Comparison of ENCODE assay signal across 1 cellular context in the genomic region with DNA sequence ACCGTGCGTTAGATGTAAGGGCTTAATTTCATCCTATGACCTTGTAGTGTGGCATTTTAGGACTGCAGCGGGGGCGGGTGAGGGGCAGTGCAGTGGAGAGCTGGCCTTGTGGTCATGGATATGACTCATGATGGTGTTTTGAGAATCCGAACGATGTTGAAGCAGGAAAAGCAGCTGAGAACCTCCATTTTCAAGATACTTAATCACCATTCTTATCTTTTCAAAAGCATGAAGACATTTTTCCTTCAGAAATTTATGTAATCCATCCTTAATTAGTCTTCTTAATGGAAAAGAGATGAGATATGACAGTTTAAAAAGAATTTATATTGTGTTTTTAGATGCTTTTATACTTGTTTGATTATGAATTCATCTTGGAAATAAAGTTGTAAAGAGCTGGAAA.
A peak's percentile ranks its signal among the peaks of the same experiment; 100 is the strongest.
TF ChIP-seq lines count a peak whose summit lies in the region.

No MANE protein-coding gene starts in this region.

TF ChIP-seq in K562, 482 proteins besides CTCF, POLR2A, EP300 and RAD21:
- TF ChIP-seq TEAD4 (IDR thresholded peaks at IDR 0.05; ENCODE audit: low read length) = no peak
- no peak for TF ChIP-seq TEAD4 (CRISPR knock-in tag; IDR thresholded peaks at IDR 0.05; ENCODE audit: borderline replicate concordance)
- TF ChIP-seq MCM3 (IDR thresholded peaks at IDR 0.05) = no peak
- TF ChIP-seq KLF1 (tag; IDR thresholded peaks at IDR 0.05) = no peak
- peak; percentile 82 for TF ChIP-seq EGR1 (conservative IDR thresholded peaks at IDR 0.05)
- TF ChIP-seq, protein P1, sequence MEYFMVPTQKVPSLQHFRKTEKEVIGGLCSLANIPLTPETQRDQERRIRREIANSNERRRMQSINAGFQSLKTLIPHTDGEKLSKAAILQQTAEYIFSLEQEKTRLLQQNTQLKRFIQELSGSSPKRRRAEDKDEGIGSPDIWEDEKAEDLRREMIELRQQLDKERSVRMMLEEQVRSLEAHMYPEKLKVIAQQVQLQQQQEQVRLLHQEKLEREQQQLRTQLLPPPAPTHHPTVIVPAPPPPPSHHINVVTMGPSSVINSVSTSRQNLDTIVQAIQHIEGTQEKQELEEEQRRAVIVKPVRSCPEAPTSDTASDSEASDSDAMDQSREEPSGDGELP (CRISPR knock-in tag; IDR thresholded peaks at IDR 0.05; ENCODE audit: borderline replicate concordance) = peak; percentile 50
- TF ChIP-seq, protein P2, sequence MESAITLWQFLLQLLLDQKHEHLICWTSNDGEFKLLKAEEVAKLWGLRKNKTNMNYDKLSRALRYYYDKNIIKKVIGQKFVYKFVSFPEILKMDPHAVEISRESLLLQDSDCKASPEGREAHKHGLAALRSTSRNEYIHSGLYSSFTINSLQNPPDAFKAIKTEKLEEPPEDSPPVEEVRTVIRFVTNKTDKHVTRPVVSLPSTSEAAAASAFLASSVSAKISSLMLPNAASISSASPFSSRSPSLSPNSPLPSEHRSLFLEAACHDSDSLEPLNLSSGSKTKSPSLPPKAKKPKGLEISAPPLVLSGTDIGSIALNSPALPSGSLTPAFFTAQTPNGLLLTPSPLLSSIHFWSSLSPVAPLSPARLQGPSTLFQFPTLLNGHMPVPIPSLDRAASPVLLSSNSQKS (CRISPR knock-in tag; IDR thresholded peaks at IDR 0.05) = no peak
- no peak for TF ChIP-seq ZNF696 (CRISPR knock-in tag; conservative IDR thresholded peaks at IDR 0.05)
- TF ChIP-seq JUN (IDR thresholded peaks at IDR 0.05; ENCODE audit: borderline replicate concordance, low read depth, low read length) = peak; percentile 80
- no peak for TF ChIP-seq JUN (CRISPR knock-in tag; IDR thresholded peaks at IDR 0.05; ENCODE audit: borderline replicate concordance)
- no peak for TF ChIP-seq BACH1 (tag; IDR thresholded peaks at IDR 0.05)
- TF ChIP-seq, protein P3, sequence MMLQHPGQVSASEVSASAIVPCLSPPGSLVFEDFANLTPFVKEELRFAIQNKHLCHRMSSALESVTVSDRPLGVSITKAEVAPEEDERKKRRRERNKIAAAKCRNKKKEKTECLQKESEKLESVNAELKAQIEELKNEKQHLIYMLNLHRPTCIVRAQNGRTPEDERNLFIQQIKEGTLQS (IDR thresholded peaks at IDR 0.05) = peak; percentile 81
- TF ChIP-seq, protein P3 (CRISPR knock-in tag; conservative IDR thresholded peaks at IDR 0.05) = no peak
- TF ChIP-seq DPF2 (IDR thresholded peaks at IDR 0.05) = peak; percentile 63
- TF ChIP-seq POLR2AphosphoS2 (IDR thresholded peaks at IDR 0.05; ENCODE audit: low read length) = no peak
- no peak for TF ChIP-seq ZNF586 (CRISPR knock-in tag; conservative IDR thresholded peaks at IDR 0.05)
- TF ChIP-seq JUND (IDR thresholded peaks at IDR 0.05; ENCODE audit: borderline replicate concordance, low read depth, low read length) = peak; percentile 90
- peak; percentile 70; the same call in 1 of the 3 replicates for TF ChIP-seq JUND (tag; IDR thresholded peaks at IDR 0.05; ENCODE audit: borderline replicate concordance, low read depth, low read length)
- no peak for TF ChIP-seq GABPB1 (CRISPR knock-in tag; IDR thresholded peaks at IDR 0.05)
- TF ChIP-seq SAFB2 (IDR thresholded peaks at IDR 0.05; ENCODE audit: borderline replicate concordance, low read depth, low read length, severe bottlenecking) = no peak
- no peak for TF ChIP-seq ESRRB (CRISPR knock-in tag; IDR thresholded peaks at IDR 0.05; ENCODE audit: borderline replicate concordance)
- TF ChIP-seq ZFP1 (CRISPR knock-in tag; IDR thresholded peaks at IDR 0.05) = no peak
- TF ChIP-seq, protein P4, sequence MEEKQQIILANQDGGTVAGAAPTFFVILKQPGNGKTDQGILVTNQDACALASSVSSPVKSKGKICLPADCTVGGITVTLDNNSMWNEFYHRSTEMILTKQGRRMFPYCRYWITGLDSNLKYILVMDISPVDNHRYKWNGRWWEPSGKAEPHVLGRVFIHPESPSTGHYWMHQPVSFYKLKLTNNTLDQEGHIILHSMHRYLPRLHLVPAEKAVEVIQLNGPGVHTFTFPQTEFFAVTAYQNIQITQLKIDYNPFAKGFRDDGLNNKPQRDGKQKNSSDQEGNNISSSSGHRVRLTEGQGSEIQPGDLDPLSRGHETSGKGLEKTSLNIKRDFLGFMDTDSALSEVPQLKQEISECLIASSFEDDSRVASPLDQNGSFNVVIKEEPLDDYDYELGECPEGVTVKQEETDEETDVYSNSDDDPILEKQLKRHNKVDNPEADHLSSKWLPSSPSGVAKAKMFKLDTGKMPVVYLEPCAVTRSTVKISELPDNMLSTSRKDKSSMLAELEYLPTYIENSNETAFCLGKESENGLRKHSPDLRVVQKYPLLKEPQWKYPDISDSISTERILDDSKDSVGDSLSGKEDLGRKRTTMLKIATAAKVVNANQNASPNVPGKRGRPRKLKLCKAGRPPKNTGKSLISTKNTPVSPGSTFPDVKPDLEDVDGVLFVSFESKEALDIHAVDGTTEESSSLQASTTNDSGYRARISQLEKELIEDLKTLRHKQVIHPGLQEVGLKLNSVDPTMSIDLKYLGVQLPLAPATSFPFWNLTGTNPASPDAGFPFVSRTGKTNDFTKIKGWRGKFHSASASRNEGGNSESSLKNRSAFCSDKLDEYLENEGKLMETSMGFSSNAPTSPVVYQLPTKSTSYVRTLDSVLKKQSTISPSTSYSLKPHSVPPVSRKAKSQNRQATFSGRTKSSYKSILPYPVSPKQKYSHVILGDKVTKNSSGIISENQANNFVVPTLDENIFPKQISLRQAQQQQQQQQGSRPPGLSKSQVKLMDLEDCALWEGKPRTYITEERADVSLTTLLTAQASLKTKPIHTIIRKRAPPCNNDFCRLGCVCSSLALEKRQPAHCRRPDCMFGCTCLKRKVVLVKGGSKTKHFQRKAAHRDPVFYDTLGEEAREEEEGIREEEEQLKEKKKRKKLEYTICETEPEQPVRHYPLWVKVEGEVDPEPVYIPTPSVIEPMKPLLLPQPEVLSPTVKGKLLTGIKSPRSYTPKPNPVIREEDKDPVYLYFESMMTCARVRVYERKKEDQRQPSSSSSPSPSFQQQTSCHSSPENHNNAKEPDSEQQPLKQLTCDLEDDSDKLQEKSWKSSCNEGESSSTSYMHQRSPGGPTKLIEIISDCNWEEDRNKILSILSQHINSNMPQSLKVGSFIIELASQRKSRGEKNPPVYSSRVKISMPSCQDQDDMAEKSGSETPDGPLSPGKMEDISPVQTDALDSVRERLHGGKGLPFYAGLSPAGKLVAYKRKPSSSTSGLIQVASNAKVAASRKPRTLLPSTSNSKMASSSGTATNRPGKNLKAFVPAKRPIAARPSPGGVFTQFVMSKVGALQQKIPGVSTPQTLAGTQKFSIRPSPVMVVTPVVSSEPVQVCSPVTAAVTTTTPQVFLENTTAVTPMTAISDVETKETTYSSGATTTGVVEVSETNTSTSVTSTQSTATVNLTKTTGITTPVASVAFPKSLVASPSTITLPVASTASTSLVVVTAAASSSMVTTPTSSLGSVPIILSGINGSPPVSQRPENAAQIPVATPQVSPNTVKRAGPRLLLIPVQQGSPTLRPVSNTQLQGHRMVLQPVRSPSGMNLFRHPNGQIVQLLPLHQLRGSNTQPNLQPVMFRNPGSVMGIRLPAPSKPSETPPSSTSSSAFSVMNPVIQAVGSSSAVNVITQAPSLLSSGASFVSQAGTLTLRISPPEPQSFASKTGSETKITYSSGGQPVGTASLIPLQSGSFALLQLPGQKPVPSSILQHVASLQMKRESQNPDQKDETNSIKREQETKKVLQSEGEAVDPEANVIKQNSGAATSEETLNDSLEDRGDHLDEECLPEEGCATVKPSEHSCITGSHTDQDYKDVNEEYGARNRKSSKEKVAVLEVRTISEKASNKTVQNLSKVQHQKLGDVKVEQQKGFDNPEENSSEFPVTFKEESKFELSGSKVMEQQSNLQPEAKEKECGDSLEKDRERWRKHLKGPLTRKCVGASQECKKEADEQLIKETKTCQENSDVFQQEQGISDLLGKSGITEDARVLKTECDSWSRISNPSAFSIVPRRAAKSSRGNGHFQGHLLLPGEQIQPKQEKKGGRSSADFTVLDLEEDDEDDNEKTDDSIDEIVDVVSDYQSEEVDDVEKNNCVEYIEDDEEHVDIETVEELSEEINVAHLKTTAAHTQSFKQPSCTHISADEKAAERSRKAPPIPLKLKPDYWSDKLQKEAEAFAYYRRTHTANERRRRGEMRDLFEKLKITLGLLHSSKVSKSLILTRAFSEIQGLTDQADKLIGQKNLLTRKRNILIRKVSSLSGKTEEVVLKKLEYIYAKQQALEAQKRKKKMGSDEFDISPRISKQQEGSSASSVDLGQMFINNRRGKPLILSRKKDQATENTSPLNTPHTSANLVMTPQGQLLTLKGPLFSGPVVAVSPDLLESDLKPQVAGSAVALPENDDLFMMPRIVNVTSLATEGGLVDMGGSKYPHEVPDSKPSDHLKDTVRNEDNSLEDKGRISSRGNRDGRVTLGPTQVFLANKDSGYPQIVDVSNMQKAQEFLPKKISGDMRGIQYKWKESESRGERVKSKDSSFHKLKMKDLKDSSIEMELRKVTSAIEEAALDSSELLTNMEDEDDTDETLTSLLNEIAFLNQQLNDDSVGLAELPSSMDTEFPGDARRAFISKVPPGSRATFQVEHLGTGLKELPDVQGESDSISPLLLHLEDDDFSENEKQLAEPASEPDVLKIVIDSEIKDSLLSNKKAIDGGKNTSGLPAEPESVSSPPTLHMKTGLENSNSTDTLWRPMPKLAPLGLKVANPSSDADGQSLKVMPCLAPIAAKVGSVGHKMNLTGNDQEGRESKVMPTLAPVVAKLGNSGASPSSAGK (IDR thresholded peaks at IDR 0.05) = no peak
- TF ChIP-seq, protein P5, sequence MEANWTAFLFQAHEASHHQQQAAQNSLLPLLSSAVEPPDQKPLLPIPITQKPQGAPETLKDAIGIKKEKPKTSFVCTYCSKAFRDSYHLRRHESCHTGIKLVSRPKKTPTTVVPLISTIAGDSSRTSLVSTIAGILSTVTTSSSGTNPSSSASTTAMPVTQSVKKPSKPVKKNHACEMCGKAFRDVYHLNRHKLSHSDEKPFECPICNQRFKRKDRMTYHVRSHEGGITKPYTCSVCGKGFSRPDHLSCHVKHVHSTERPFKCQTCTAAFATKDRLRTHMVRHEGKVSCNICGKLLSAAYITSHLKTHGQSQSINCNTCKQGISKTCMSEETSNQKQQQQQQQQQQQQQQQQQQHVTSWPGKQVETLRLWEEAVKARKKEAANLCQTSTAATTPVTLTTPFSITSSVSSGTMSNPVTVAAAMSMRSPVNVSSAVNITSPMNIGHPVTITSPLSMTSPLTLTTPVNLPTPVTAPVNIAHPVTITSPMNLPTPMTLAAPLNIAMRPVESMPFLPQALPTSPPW (CRISPR knock-in tag; IDR thresholded peaks at IDR 0.05) = peak; percentile 38; the same call in 1 of the 2 replicates
- TF ChIP-seq, protein P6, sequence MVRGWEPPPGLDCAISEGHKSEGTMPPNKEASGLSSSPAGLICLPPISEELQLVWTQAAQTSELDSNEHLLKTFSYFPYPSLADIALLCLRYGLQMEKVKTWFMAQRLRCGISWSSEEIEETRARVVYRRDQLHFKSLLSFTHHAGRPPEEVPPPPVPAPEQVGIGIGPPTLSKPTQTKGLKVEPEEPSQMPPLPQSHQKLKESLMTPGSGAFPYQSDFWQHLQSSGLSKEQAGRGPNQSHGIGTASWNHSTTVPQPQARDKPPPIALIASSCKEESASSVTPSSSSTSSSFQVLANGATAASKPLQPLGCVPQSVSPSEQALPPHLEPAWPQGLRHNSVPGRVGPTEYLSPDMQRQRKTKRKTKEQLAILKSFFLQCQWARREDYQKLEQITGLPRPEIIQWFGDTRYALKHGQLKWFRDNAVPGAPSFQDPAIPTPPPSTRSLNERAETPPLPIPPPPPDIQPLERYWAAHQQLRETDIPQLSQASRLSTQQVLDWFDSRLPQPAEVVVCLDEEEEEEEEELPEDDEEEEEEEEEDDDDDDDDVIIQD (CRISPR knock-in tag; IDR thresholded peaks at IDR 0.05) = no peak
- no peak for TF ChIP-seq BCL6 (CRISPR knock-in tag; IDR thresholded peaks at IDR 0.05)
- TF ChIP-seq, protein P7, sequence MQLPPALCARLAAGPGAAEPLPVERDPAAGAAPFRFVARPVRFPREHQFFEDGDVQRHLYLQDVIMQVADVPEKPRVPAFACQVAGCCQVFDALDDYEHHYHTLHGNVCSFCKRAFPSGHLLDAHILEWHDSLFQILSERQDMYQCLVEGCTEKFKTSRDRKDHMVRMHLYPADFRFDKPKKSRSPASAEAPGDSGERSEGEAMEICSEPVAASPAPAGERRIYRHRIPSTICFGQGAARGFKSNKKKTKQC (CRISPR knock-in tag; IDR thresholded peaks at IDR 0.05) = no peak
- TF ChIP-seq FOSL1 (tag; conservative IDR thresholded peaks at IDR 0.05) = peak; percentile 93
- peak; percentile 26; the same call in 1 of the 2 replicates for TF ChIP-seq LCOR (CRISPR knock-in tag; IDR thresholded peaks at IDR 0.05)
- TF ChIP-seq ZNF239 (CRISPR knock-in tag; IDR thresholded peaks at IDR 0.05) = no peak
- TF ChIP-seq, protein P8, sequence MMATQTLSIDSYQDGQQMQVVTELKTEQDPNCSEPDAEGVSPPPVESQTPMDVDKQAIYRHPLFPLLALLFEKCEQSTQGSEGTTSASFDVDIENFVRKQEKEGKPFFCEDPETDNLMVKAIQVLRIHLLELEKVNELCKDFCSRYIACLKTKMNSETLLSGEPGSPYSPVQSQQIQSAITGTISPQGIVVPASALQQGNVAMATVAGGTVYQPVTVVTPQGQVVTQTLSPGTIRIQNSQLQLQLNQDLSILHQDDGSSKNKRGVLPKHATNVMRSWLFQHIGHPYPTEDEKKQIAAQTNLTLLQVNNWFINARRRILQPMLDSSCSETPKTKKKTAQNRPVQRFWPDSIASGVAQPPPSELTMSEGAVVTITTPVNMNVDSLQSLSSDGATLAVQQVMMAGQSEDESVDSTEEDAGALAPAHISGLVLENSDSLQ (IDR thresholded peaks at IDR 0.05) = no peak
- no peak for TF ChIP-seq CEBPG (CRISPR knock-in tag; IDR thresholded peaks at IDR 0.05)
- TF ChIP-seq CEBPG (tag; conservative IDR thresholded peaks at IDR 0.05 in 1 of 2, IDR thresholded peaks at IDR 0.05 in 1 of 2) = no peak
- TF ChIP-seq EP400 (IDR thresholded peaks at IDR 0.05) = peak; percentile 28; the same call in 1 of the 2 replicates
- TF ChIP-seq ZNF140 (CRISPR knock-in tag; IDR thresholded peaks at IDR 0.05) = no peak
- no peak for TF ChIP-seq ZBTB7A (IDR thresholded peaks at IDR 0.05; ENCODE audit: borderline replicate concordance, control insufficient read depth, low read depth, low read length)
- peak; percentile 58 for TF ChIP-seq ARID1B (IDR thresholded peaks at IDR 0.05)
- TF ChIP-seq SMARCA4 (IDR thresholded peaks at IDR 0.05) = peak; percentile 60; the same call in 1 of the 2 replicates
- no peak for TF ChIP-seq NCOA2 (IDR thresholded peaks at IDR 0.05; ENCODE audit: partially characterized antibody in 2 of 2)
- 0 out of 2 replicates have a peak, but pooled peaks have one; percentile 13 for TF ChIP-seq LEF1 (IDR thresholded peaks at IDR 0.05)
- no peak for TF ChIP-seq ZNF274 (IDR thresholded peaks at IDR 0.05; ENCODE audit: borderline replicate concordance, low read depth, low read length)
- peak; percentile 54; the same call in 1 of the 2 replicates for TF ChIP-seq SMARCE1 (IDR thresholded peaks at IDR 0.05)
